In genomic region chr10:93718937-93719725, GRCh38 we compare ENCODE assay signal across 11 cellular contexts. TPM values are rescaled to one million over a fixed set of nuclear protein-coding genes. Genes with fewer than 3 reads are reported as not detected.
DNase-seq lines count a peak whose midpoint lies in the region; ATAC-seq and TF ChIP-seq lines count a peak whose summit lies in the region.
"Had no signal": no experiment of that assay in that cellular context is flagged by ENCODE, and none has a peak within 500 bp of the region (broad histone marks: within the 10 kb centered on the region; RNA-seq: fewer than 3 reads in every experiment).

No MANE protein-coding gene starts in this region.

- H3K4me1 ChIP-seq in upper lobe of right lung, result no peaks in the 10 kb centered on the region
- no peaks in the 10 kb centered on the region for H3K4me1 ChIP-seq in upper lobe of left lung
- H3K4me1 ChIP-seq: tibial artery had no signal

- H3K9me3 ChIP-seq in upper lobe of right lung (no peaks in the 10 kb centered on the region), upper lobe of left lung (no peaks in the 10 kb centered on the region)
- H3K9me3 ChIP-seq: tibial artery had no signal

- H3K36me3 ChIP-seq in upper lobe of right lung (no peaks in the 10 kb centered on the region), upper lobe of left lung (no peaks in the 10 kb centered on the region)
- H3K36me3 ChIP-seq: tibial artery had no signal

- WGBS in upper lobe of left lung, 2 donors, result 46 to 60% methylated on average over 8 of the region's 8 CpGs

- DNase-seq in left ventricle myocardium superior (peak; percentile 44), Right ventricle myocardium inferior (ENCODE audit: missing footprints) (no peak), RPMI8226 (peak; percentile 47), upper lobe of right lung (no peak), upper lobe of left lung (no peak), hepatic stellate cell (ENCODE audit: low spot score) (no peak)
- no peak for DNase-seq in activated naive CD4-positive, alpha-beta T cell treated with Interleukin-2 at 50 U/mL for 16 hours
- DNase-seq: activated CD4-positive, alpha-beta memory T cell treated with anti-CD3 and anti-CD28 coated beads for 36 hours; PC-9 had no signal

- intact Hi-C loops in left ventricle myocardium superior (cut with micrococcal nuclease), result no loop called here
- intact Hi-C loops in Right ventricle myocardium inferior (cut with DNase I), result no loop called here
- intact Hi-C loops in upper lobe of right lung (cut with DNase I), result no loop called here

- H3K4me3 ChIP-seq in upper lobe of right lung, result no peak overlapping the region
- no peak overlapping the region for H3K4me3 ChIP-seq in upper lobe of left lung
- H3K4me3 ChIP-seq: PC-9, tibial artery had no signal

- TF ChIP-seq EP300 in upper lobe of left lung (IDR thresholded peaks at IDR 0.05), result no peak

- TF ChIP-seq POLR2A in upper lobe of left lung (IDR thresholded peaks at IDR 0.05), result no peak

- peaks cover 4% of the 10 kb centered on the region for H3K27me3 ChIP-seq in upper lobe of right lung
- H3K27me3 ChIP-seq in upper lobe of left lung, result no peaks in the 10 kb centered on the region
- H3K27me3 ChIP-seq: tibial artery had no signal

- no peak overlapping the region for H3K27ac ChIP-seq in upper lobe of right lung
- no peak overlapping the region for H3K27ac ChIP-seq in upper lobe of left lung
- H3K27ac ChIP-seq: PC-9, tibial artery had no signal

- ATAC-seq in left ventricle myocardium superior, result no peak
- ATAC-seq in Right ventricle myocardium inferior, result no peak
- ATAC-seq in HG02938 (IDR thresholded peaks at IDR 0.05; ENCODE audit: unreplicated experiment), result peak; percentile 36
- ATAC-seq in upper lobe of right lung, result peak; percentile 62
- ATAC-seq in upper lobe of left lung (ENCODE audit: low FRiP score in 2 of 2), result no peak

- no peak for TF ChIP-seq CTCF in upper lobe of right lung (IDR thresholded peaks at IDR 0.05)
- no peak for TF ChIP-seq CTCF in upper lobe of left lung (IDR thresholded peaks at IDR 0.05)

RNA-seq across cellular contexts. Expression of gene FRA10AC1, which starts 16.7 kb away (rescaled TPM):
- 15.5 TPM for total RNA-seq in left ventricle myocardium superior
- 16.8 TPM for total RNA-seq in Right ventricle myocardium inferior
- total RNA-seq in upper lobe of right lung, result 12.0 TPM
- 10 to 100 TPM in 3 of 6 donors, 1 to 10 TPM in 3; 7.4 to 28.9 (median 12.2) TPM for total RNA-seq in upper lobe of left lung

RNA-seq across cellular contexts. Expression of gene LGI1, which starts 38.6 kb away (rescaled TPM):
- total RNA-seq in left ventricle myocardium superior (not detected), Right ventricle myocardium inferior (not detected), upper lobe of right lung (not detected), upper lobe of left lung (not detected)
- total RNA-seq: activated CD4-positive, alpha-beta memory T cell treated with anti-CD3 and anti-CD28 coated beads for 36 hours; PC-9 had no signal

Comparison
In these comparisons a context has a peak if more than half of its experiments do, and no peak if none do; other contexts are left out.
1. DNase-seq: peak in left ventricle myocardium superior (single experiment) and RPMI8226 (single experiment); none in Right ventricle myocardium inferior (single experiment), upper lobe of right lung (single experiment), activated naive CD4-positive, alpha-beta T cell treated with Interleukin-2 at 50 U/mL for 16 hours (single experiment), upper lobe of left lung (0 of 2) and hepatic stellate cell (single experiment).
2. ATAC-seq: peak in HG02938 (single experiment) and upper lobe of right lung (single experiment); none in left ventricle myocardium superior (single experiment), Right ventricle myocardium inferior (single experiment) and upper lobe of left lung (0 of 2).